Comparison of ENCODE assay signal across 17 cellular contexts in the genomic region with DNA sequence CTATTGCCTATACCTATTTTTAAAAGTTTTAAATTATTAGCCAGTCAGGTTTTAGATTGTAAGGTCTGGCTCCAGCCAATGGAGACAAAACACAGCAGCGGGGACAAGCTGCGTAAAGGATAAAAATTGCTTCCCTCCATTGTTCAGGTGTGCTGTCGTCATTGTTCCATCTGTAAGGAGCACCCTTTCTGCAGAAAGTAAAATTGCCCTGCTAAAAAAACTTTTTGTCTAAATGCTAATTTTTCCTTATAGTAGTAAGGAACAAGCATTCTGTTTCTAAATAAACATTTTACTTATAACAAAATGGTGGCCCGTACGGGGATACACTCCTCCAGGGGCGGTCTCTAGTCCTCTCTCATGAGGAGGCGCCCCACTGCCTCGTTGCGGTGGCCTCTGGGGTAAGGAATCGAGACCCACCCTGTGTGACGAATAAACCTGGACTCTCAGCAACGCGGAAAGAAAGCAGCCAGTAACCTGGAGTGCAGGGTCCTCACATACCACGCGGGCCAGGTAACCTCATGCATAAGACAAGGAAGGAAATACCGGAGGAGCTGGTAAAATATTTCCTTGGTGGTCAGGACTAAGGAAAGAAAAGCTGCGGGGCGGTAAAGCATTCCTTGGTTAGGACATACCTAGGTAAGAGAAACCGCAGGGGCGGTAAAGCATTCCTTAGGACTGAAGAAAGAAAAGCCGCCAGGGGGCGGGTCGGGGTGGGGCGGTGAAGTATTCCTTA.
"Had no signal": no experiment of that assay in that cellular context is flagged by ENCODE, and none has a peak within 500 bp of the region (broad histone marks: within the 10 kb centered on the region; RNA-seq: fewer than 3 reads in every experiment).

No MANE protein-coding gene starts in this region.

- H3K27ac Mint-ChIP-seq: activated CD4-positive, alpha-beta T cell treated with anti-CD3 and anti-CD28 coated beads, Interleukin-2, amount 10 ng/mL, durations not matched to agents 7 days and 5 days; dendritic cell treated with granulocyte-macrophage colony-stimulating factor and Interleukin-4, amounts not matched to agents 40 ng/mL and 50 ng/mL, for 4 days had no signal

- H3K4me3 Mint-ChIP-seq: activated CD4-positive, alpha-beta T cell treated with anti-CD3 and anti-CD28 coated beads, Interleukin-2, amount 10 ng/mL, durations not matched to agents 7 days and 5 days; dendritic cell treated with granulocyte-macrophage colony-stimulating factor and Interleukin-4, amounts not matched to agents 40 ng/mL and 50 ng/mL, for 4 days had no signal

- H3K27ac ChIP-seq: body of pancreas, esophagus muscularis mucosa, left ventricle myocardium inferior, parathyroid adenoma, right atrium auricular region, skin epidermis, vagina, VCaP had no signal

- H3K4me3 ChIP-seq: body of pancreas, esophagus muscularis mucosa, left ventricle myocardium inferior, right atrium auricular region, skin epidermis, thyroid gland, vagina had no signal

- H3K9ac ChIP-seq: parathyroid adenoma had no signal

- H3K4me1 ChIP-seq: body of pancreas, esophagus muscularis mucosa, left ventricle myocardium inferior, right atrium auricular region, vagina had no signal

- H3K36me3 ChIP-seq: left ventricle myocardium inferior, right atrium auricular region, thyroid gland, vagina had no signal

- H3K27me3 Mint-ChIP-seq: activated CD4-positive, alpha-beta T cell treated with anti-CD3 and anti-CD28 coated beads, Interleukin-2, amount 10 ng/mL, durations not matched to agents 7 days and 5 days; dendritic cell treated with granulocyte-macrophage colony-stimulating factor and Interleukin-4, amounts not matched to agents 40 ng/mL and 50 ng/mL, for 4 days had no signal

- H3K9me3 ChIP-seq: body of pancreas, esophagus muscularis mucosa, right atrium auricular region, thyroid gland, vagina had no signal

- H3K27me3 ChIP-seq: body of pancreas, esophagus muscularis mucosa, right atrium auricular region, thyroid gland, vagina had no signal

- DNase-seq: activated CD4-positive, alpha-beta T cell treated with anti-CD3 and anti-CD28 coated beads, Interleukin-2, amount 10 ng/mL, durations not matched to agents 7 days and 5 days; activated CD8-positive, alpha-beta memory T cell treated with anti-CD3 and anti-CD28 coated beads for 24 hours; activated naive CD4-positive, alpha-beta T cell treated with anti-CD3 and anti-CD28 coated beads, Interleukin-2, amount 50 U/mL, for 16 hours; activated T-cell treated with anti-CD3 and anti-CD28 coated beads for 4 hours; amniotic stem cell; body of pancreas; left ventricle myocardium inferior; mesenchymal stem cell; T1000; thyroid gland had no signal
